Comparison of ENCODE assay signal across 1 cellular context in the genomic region with DNA sequence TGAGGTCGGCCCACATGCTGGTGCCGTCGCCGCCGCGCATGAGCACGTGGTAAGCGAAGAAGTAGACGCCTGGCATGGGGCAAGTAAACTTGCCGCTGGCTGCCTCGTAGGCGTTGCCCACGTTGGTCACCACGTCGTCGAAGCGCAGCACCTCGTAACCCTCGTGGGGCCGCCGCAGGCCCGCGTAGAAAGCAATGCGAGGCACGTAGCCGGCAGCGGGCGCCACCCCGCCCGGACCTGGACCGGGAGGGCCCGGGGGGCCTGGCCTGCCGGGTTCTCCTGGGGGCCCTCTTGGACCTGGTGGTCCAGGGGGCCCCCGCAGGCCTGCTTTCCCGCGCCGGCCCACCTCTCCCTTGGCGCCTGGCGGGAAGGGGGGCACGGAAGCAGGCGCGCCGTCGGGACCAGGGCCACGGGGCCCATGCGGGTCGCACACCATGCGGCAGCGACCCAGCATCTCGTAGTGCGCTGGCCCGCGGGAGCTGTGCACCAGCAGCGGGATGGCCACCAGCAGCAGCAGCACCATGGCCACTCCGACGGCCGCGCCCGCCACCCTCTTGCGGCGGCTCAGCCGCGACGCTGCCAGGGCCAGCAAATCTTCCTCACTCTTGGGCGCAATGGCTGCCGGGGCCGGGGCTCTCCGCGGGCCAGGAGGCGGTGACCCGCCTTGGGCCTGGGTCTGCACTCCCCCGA.
TF ChIP-seq lines count a peak whose summit lies in the region.

No MANE protein-coding gene starts in this region.

TF ChIP-seq in HCT116, 20 proteins besides CTCF, POLR2A, EP300 and RAD21 (continued from another document):
- TF ChIP-seq FOSL1 (IDR thresholded peaks at IDR 0.05; ENCODE audit: low read depth) (no peak), YY1 (IDR thresholded peaks at IDR 0.05; ENCODE audit: extremely low read depth, insufficient replicate concordance, low read depth, low read length) (no peak), POLR2AphosphoS5 (IDR thresholded peaks at IDR 0.05; ENCODE audit: low read depth, low read length) (no peak), SIN3A (IDR thresholded peaks at IDR 0.05; ENCODE audit: low read depth) (no peak), JUND (IDR thresholded peaks at IDR 0.05) (no peak)
